8 cellular contexts compared by ENCODE assay signal in the genomic region with DNA sequence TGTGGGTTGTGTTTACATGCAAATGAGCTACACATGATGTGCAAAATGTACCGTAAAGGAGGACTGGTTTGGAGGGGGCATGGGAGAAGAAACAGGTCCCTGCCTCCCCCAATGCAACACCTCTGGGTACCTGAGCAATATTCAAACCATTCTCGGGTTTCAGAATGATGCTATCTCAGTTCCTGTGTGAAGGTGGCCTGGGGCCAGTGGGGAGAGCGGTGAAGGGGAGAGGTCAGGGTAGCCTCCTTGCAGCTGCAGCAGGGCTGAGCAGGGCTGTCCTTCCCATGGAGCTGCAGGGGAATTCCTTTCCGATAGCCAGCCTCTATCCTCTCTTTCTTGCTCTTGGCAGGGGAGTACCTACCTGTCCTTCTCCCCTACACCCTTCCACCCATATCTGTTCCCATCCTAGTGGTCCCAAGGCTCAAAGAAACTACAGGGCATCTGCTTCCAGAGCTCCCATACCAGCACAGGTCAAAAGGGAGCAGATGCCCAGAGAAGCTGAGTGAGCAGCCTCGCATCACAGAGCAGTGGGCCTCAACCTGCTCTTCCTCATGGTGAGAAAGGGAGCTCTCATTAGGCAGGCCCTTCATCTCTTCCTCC. TPM values are rescaled to one million over a fixed set of nuclear protein-coding genes. Genes with fewer than 3 reads are reported as not detected.
A peak's percentile ranks its signal among the peaks of the same experiment; 100 is the strongest.
DNase-seq lines count a peak whose midpoint lies in the region; ATAC-seq and TF ChIP-seq lines count a peak whose summit lies in the region.

No MANE protein-coding gene starts in this region.

- no peak for TF ChIP-seq CTCF in GM12865 (IDR thresholded peaks at IDR 0.05; ENCODE audit: insufficient read depth, low read depth, low read length, missing control alignments)
- no peak for TF ChIP-seq CTCF in dorsolateral prefrontal cortex (IDR thresholded peaks at IDR 0.05 in 54 of 56, conservative IDR thresholded peaks at IDR 0.05 in 2 of 56; ENCODE audit: low read depth in 1 of 56, partially characterized antibody in 56 of 56)

- H3K36me3 ChIP-seq in thymus (ENCODE audit: control insufficient read depth, insufficient read depth): peaks cover 20% of the 10 kb centered on the region

- intact Hi-C loops in dorsolateral prefrontal cortex (cut with DNase I): no loop called here

- H3K4me1 ChIP-seq in thymus (ENCODE audit: control insufficient read depth, insufficient read depth, low read length): peaks cover 59% of the 10 kb centered on the region

- H3K9me3 ChIP-seq in thymus (ENCODE audit: control insufficient read depth): no peaks in the 10 kb centered on the region

- H3K27ac ChIP-seq in dorsolateral prefrontal cortex (peak overlapping the region; percentile 33 to 100 (median 99)), thymus (ENCODE audit: low read depth) (peak overlapping the region; percentile 48)

- peak overlapping the region; percentile 79 for H3K4me3 ChIP-seq in GM12865 (ENCODE audit: low read depth, low read length)
- peak overlapping the region in 44 of 59 donors; percentile 0 to 49 (median 29) for H3K4me3 ChIP-seq in dorsolateral prefrontal cortex
- H3K4me3 ChIP-seq in thymus (ENCODE audit: low read length): no peak overlapping the region

- DNase-seq in GM12865 (ENCODE audit: low read depth) (peak; percentile 89), dorsolateral prefrontal cortex (no peak), HT-29 (ENCODE audit: low spot score) (no peak), retina (no peak), NCI-H2171 treated with DMSO at 0.1 percent for 48 hours (lab: John Stamatoyannopoulos, UW) (no peak)

- no peaks in the 10 kb centered on the region for H3K27me3 ChIP-seq in dorsolateral prefrontal cortex
- H3K27me3 ChIP-seq in thymus (ENCODE audit: control insufficient read depth, insufficient read depth): no peaks in the 10 kb centered on the region

- ATAC-seq in GM19468 (IDR thresholded peaks at IDR 0.05; ENCODE audit: extremely low read depth, unreplicated experiment) (peak; percentile 45), HG03521 (IDR thresholded peaks at IDR 0.05; ENCODE audit: unreplicated experiment) (peak; percentile 49)

- WGBS in thymus: 60% methylated on average over 5 of the region's 5 CpGs

RNA-seq across cellular contexts. Expression of a gene that starts 11.9 kb away (rescaled TPM):
- 100 to 1,000 TPM in 40 of 120 experiments, 10 to 100 TPM in 80; 63.8 to 123 (median 93.8) TPM for total RNA-seq in dorsolateral prefrontal cortex
- polyA plus RNA-seq in thymus: 26.3 TPM
- total RNA-seq in HT-29 (2014; rRNA removed; shearing (Covaris generic)): 17.8 and 27.4 TPM in 2 replicates
